10 cellular contexts compared by ENCODE assay signal in genomic region chr1:237672748-237673147, GRCh38.
A peak's percentile ranks its signal among the peaks of the same experiment; 100 is the strongest.
DNase-seq lines count a peak whose midpoint lies in the region; ATAC-seq and TF ChIP-seq lines count a peak whose summit lies in the region.
"Had no signal": no experiment of that assay in that cellular context is flagged by ENCODE, and none has a peak within 500 bp of the region (broad histone marks: within the 10 kb centered on the region; RNA-seq: fewer than 3 reads in every experiment).

No MANE protein-coding gene starts in this region.

- no peak for TF ChIP-seq POLR2A in adrenal gland (IDR thresholded peaks at IDR 0.05)

- intact Hi-C loops in adrenal gland (cut with DNase I) = no loop called here

- DNase-seq in ACHN (peak; percentile 45), G401 (ENCODE audit: low spot score) (peak; percentile 5), NCI-H524 treated with DMSO at 0.1 percent for 48 hours (lab: John Stamatoyannopoulos, UW) (peak; percentile 5), cerebellar cortex (ENCODE audit: low spot score) (peak; percentile 19), adrenal gland (no peak), caudate nucleus (lab: John Stamatoyannopoulos, UW) (no peak)
- no peak for DNase-seq in activated effector memory CD4-positive, alpha-beta T cell treated with anti-CD3 and anti-CD28 coated beads, Interleukin-2, amount 50 U/mL, for 16 hours
- DNase-seq: MG63 had no signal

- in situ Hi-C loops in ACHN (cut with HindIII; ENCODE audit: low pct_ligation_motif_present, low pct_unique_long_range_greater_than_20kb, low sequenced_read_pairs) (no loop called here), G401 (cut with HindIII; ENCODE audit: low sequenced_read_pairs) (no loop called here)

- 40 to 47% (median 42%) methylated on average over 2 of the region's 2 CpGs for WGBS in adrenal gland, 4 donors

- no peaks in the 10 kb centered on the region for H3K27me3 ChIP-seq in adrenal gland
- H3K27me3 ChIP-seq: MG63, neutrophil had no signal

- H3K9me3 ChIP-seq in adrenal gland (replicated peaks in 1 of 3) = no peaks in the 10 kb centered on the region
- H3K9me3 ChIP-seq: MG63, neutrophil had no signal

- H3K4me1 ChIP-seq in adrenal gland (replicated peaks in 1 of 2) = no peaks in the 10 kb centered on the region

- no peak overlapping the region for H3K4me3 ChIP-seq in adrenal gland
- H3K4me3 ChIP-seq: MG63 had no signal

- no peak for ATAC-seq in HG03095 (IDR thresholded peaks at IDR 0.05; ENCODE audit: unreplicated experiment)

- H3K27ac ChIP-seq in adrenal gland = no peak overlapping the region
- H3K27ac ChIP-seq in caudate nucleus (ENCODE audit: low read depth, low read length) = no peak overlapping the region
- H3K27ac ChIP-seq: neutrophil had no signal

- H3K36me3 ChIP-seq in adrenal gland (replicated peaks in 1 of 2) = no peaks in the 10 kb centered on the region
- H3K36me3 ChIP-seq: MG63, neutrophil had no signal

- TF ChIP-seq CTCF in adrenal gland (IDR thresholded peaks at IDR 0.05) = no peak

Comparison
In these comparisons a context has a peak if more than half of its experiments do, and no peak if none do; other contexts are left out.
1. DNase-seq: peak in ACHN (single experiment), G401 (single experiment), NCI-H524 treated with DMSO at 0.1 percent for 48 hours (single experiment) and cerebellar cortex (single experiment); none in adrenal gland (0 of 7), activated effector memory CD4-positive, alpha-beta T cell treated with anti-CD3 and anti-CD28 coated beads, Interleukin-2, amount 50 U/mL, for 16 hours (single experiment) and caudate nucleus (0 of 61).